In genomic region chr5:172110921-172111873, GRCh38 we compare ENCODE assay signal across 8 cellular contexts.
A peak's percentile ranks its signal among the peaks of the same experiment; 100 is the strongest.
DNase-seq lines count a peak whose midpoint lies in the region; TF ChIP-seq lines count a peak whose summit lies in the region.

No MANE protein-coding gene starts in this region.

- H3K4me1 ChIP-seq in MM.1S (ENCODE audit: low read length) (peaks cover 15% of the 10 kb centered on the region), neural progenitor cell (peaks cover 14% of the 10 kb centered on the region), tibial nerve (peaks cover 4 to 57% (median 27%) of the 10 kb centered on the region in 4 donors)

- no peaks in the 10 kb centered on the region for H3K9me2 ChIP-seq in MM.1S (replicated peaks; ENCODE audit: insufficient read depth, low read length)

- H3K79me2 ChIP-seq in MM.1S (ENCODE audit: low read length): peaks cover 24% of the 10 kb centered on the region
- no peaks in the 10 kb centered on the region for H3K79me2 ChIP-seq in neural progenitor cell (ENCODE audit: low read depth)

- intact Hi-C loops in activated CD4-positive, alpha-beta T cell treated with anti-CD3 and anti-CD28 coated beads, Interleukin-2, amount 10 ng/mL, durations not matched to agents 24 days and 14 days (cut with micrococcal nuclease): loop anchor here (1.0 to 5.0 kb wide), 7 partner anchors 22 to 301 kb away; partner anchors contain the start of gene STK10

- H3K27ac ChIP-seq in MM.1S (ENCODE audit: low read length) (peak overlapping the region; percentile 57), neural progenitor cell (no peak overlapping the region), tibial nerve (peak overlapping the region; percentile 7 to 83 (median 72))

- peaks cover 70% of the 10 kb centered on the region for H3K4me1 Mint-ChIP-seq in activated CD4-positive, alpha-beta T cell treated with anti-CD3 and anti-CD28 coated beads, Interleukin-2, amount 10 ng/mL, durations not matched to agents 24 days and 14 days
- H3K4me1 Mint-ChIP-seq in neural progenitor cell: peaks cover 14% of the 10 kb centered on the region

- no peak for TF ChIP-seq POLR2A in tibial nerve (IDR thresholded peaks at IDR 0.05)

- POLR2A ChIA-PET in GM10248 (lab: Yijun Ruan, JAX): interaction anchor here (0.5 to 1.7 kb wide), 7 partner anchors 9 to 113 kb away, joined by 3 to 8 read pairs (median 3); partner anchors contain the start of gene STK10

- no peaks in the 10 kb centered on the region for H3K36me3 ChIP-seq in MM.1S (replicated peaks; ENCODE audit: insufficient read depth, low read length)
- H3K36me3 ChIP-seq in neural progenitor cell: no peaks in the 10 kb centered on the region
- peaks cover 0 to 10% (median 0%) of the 10 kb centered on the region in 3 donors for H3K36me3 ChIP-seq in tibial nerve

- no peaks in the 10 kb centered on the region for H3K27me3 ChIP-seq in MM.1S (replicated peaks; ENCODE audit: insufficient read depth, low read length)
- H3K27me3 ChIP-seq in neural progenitor cell: no peaks in the 10 kb centered on the region
- no peaks in the 10 kb centered on the region for H3K27me3 ChIP-seq in tibial nerve

- peaks cover 38% of the 10 kb centered on the region for H3K36me3 Mint-ChIP-seq in activated CD4-positive, alpha-beta T cell treated with anti-CD3 and anti-CD28 coated beads, Interleukin-2, amount 10 ng/mL, durations not matched to agents 24 days and 14 days (ENCODE audit: low read depth)
- peaks cover 3% of the 10 kb centered on the region for H3K36me3 Mint-ChIP-seq in neural progenitor cell

- H3K4me3 ChIP-seq in MM.1S (ENCODE audit: low read length): peak overlapping the region; percentile 36
- no peak overlapping the region for H3K4me3 ChIP-seq in neural progenitor cell
- H3K4me3 ChIP-seq in tibial nerve: peak overlapping the region in 3 of 4 donors; percentile 4 to 27 (median 19)

- peak in 1 of 2 donors; percentile 19 for TF ChIP-seq EP300 in tibial nerve (IDR thresholded peaks at IDR 0.05)

- H4K20me1 ChIP-seq in MM.1S (ENCODE audit: insufficient read depth, low read length): no peaks in the 10 kb centered on the region
- H4K20me1 ChIP-seq in neural progenitor cell (ENCODE audit: low read depth): no peaks in the 10 kb centered on the region

- H3K27ac Mint-ChIP-seq in activated CD4-positive, alpha-beta T cell treated with anti-CD3 and anti-CD28 coated beads, Interleukin-2, amount 10 ng/mL, durations not matched to agents 24 days and 14 days: peak overlapping the region; percentile 90
- H3K27ac Mint-ChIP-seq in neural progenitor cell: no peak overlapping the region

- H3K9ac ChIP-seq in MM.1S (ENCODE audit: low read length) (peak overlapping the region; percentile 37; the same call in 1 of the 2 replicates), neural progenitor cell (no peak overlapping the region)

- no peaks in the 10 kb centered on the region for H3K9me3 Mint-ChIP-seq in activated CD4-positive, alpha-beta T cell treated with anti-CD3 and anti-CD28 coated beads, Interleukin-2, amount 10 ng/mL, durations not matched to agents 24 days and 14 days
- H3K9me3 Mint-ChIP-seq in neural progenitor cell: no peaks in the 10 kb centered on the region

- no peaks in the 10 kb centered on the region for H3K9me3 ChIP-seq in MM.1S (replicated peaks; ENCODE audit: insufficient read depth, low read length)
- H3K9me3 ChIP-seq in neural progenitor cell (ENCODE audit: low read depth): no peaks in the 10 kb centered on the region
- no peaks in the 10 kb centered on the region for H3K9me3 ChIP-seq in tibial nerve

- peak overlapping the region; percentile 77 for H3K4me3 Mint-ChIP-seq in activated CD4-positive, alpha-beta T cell treated with anti-CD3 and anti-CD28 coated beads, Interleukin-2, amount 10 ng/mL, durations not matched to agents 24 days and 14 days
- no peak overlapping the region for H3K4me3 Mint-ChIP-seq in neural progenitor cell

- H3F3A ChIP-seq in MM.1S (ENCODE audit: insufficient read depth, low read length) (peaks cover 11% of the 10 kb centered on the region), neural progenitor cell (ENCODE audit: low read depth) (peaks cover 8% of the 10 kb centered on the region)

- no peaks in the 10 kb centered on the region for H3K27me3 Mint-ChIP-seq in activated CD4-positive, alpha-beta T cell treated with anti-CD3 and anti-CD28 coated beads, Interleukin-2, amount 10 ng/mL, durations not matched to agents 24 days and 14 days
- H3K27me3 Mint-ChIP-seq in neural progenitor cell (ENCODE audit: insufficient read depth, low read depth): peaks cover 5% of the 10 kb centered on the region

- peak overlapping the region; percentile 82 for H3K4me2 ChIP-seq in MM.1S (ENCODE audit: low read depth, low read length)
- H3K4me2 ChIP-seq in neural progenitor cell: no peak overlapping the region

- DNase-seq in GM10248 (ENCODE audit: extremely low spot score) (peak; percentile 87), H4 (ENCODE audit: low spot score) (peak; percentile 78), MM.1S (peak; percentile 88), dermis microvascular lymphatic vessel endothelial cell (ENCODE audit: low read depth in 2 of 2) (peak; percentile 7 to 25), neural progenitor cell (ENCODE audit: low spot score) (peak; percentile 28), tibial nerve (ENCODE audit: low spot score in 2 of 2) (no peak), NCI-H187 treated with DMSO at 0.1 percent for 48 hours (lab: John Stamatoyannopoulos, UW) (no peak)
- DNase-seq in activated CD4-positive, alpha-beta T cell treated with anti-CD3 and anti-CD28 coated beads, Interleukin-2, amount 10 ng/mL, durations not matched to agents 24 days and 14 days: peak; percentile 91

- CTCF ChIA-PET in GM10248 (lab: Yijun Ruan, JAX): interaction anchor here (0.7 to 9.4 kb wide), 10 partner anchors 16 to 182 kb away, joined by 3 to 175 read pairs (median 4); partner anchors contain the start of genes EFCAB9 and STK10

- H2AFZ ChIP-seq in MM.1S (ENCODE audit: low read length) (peak overlapping the region; percentile 36; the same call in 1 of the 2 replicates), neural progenitor cell (replicated peaks) (no peak overlapping the region)

- TF ChIP-seq CTCF in GM10248 (IDR thresholded peaks at IDR 0.05; ENCODE audit: control extremely low read depth, extremely low read depth, low read depth, missing control alignments) (no peak), MM.1S (IDR thresholded peaks at IDR 0.05; ENCODE audit: low read length) (no peak; the same call in 1 of the 2 replicates), neural progenitor cell (IDR thresholded peaks at IDR 0.05) (no peak), tibial nerve (IDR thresholded peaks at IDR 0.05) (no peak)

- WGBS in tibial nerve, 2 donors: 22 to 23% methylated on average over 16 to 17 of the region's 17 CpGs

Comparison
In these comparisons a context has a peak if more than half of its experiments do, and no peak if none do; other contexts are left out.
1. DNase-seq: peak in GM10248 (single experiment), H4 (single experiment), MM.1S (single experiment), activated CD4-positive, alpha-beta T cell treated with anti-CD3 and anti-CD28 coated beads, Interleukin-2, amount 10 ng/mL, durations not matched to agents 24 days and 14 days (single experiment), dermis microvascular lymphatic vessel endothelial cell (2 of 2) and neural progenitor cell (single experiment); none in tibial nerve (0 of 2) and NCI-H187 treated with DMSO at 0.1 percent for 48 hours (single experiment).